Comparison of ENCODE assay signal across 13 cellular contexts in the genomic region with DNA sequence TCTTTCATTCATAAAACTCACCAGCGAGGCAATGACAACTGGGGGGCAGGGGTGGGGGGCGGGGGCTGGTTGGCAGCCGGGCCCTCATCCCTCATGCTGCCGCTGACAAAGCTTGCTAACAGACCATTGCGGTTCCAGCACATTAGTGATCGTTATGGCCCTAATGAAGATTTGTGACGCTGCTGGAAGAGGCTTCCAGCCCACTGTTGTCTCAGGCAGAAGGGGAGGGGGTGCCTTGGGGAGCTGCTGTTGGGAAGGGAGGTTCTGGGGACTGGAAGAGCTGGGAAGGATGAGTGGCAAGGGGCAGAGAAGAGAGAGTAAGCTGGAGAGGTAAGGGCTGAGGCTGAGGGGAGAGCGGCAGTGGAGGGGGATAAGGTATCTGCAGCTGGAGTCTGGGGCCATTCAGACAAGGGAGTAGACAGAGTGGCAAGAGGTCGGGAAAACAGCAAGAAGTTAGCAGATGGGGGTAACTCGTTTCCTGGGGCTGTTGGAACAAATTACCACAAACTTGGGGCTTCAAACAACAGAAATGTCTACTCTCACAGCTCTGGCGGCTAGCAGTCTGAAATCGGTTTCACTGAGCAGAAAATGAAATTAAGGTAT.
"Had no signal": no experiment of that assay in that cellular context is flagged by ENCODE, and none has a peak within 500 bp of the region (broad histone marks: within the 10 kb centered on the region; RNA-seq: fewer than 3 reads in every experiment).

No MANE protein-coding gene starts in this region.

- H3K4me3 ChIP-seq: gastroesophageal sphincter, heart left ventricle, ovary, smooth muscle cell, suprapubic skin, transverse colon had no signal

- H3K27me3 ChIP-seq: gastroesophageal sphincter, heart left ventricle, ovary, transverse colon had no signal

- H3K4me3 Mint-ChIP-seq: activated CD4-positive, alpha-beta memory T cell treated with anti-CD3 and anti-CD28 coated beads for 36 hours; activated naive CD8-positive, alpha-beta T cell; memory B cell; stimulated activated naive CD8-positive, alpha-beta T cell treated with anti-CD3 and anti-CD28 coated beads, Interleukin-15, amount 100 ng/mL, for 72 hours had no signal

- H3K27me3 Mint-ChIP-seq: activated naive CD8-positive, alpha-beta T cell; memory B cell had no signal

- H3K9me3 Mint-ChIP-seq: memory B cell had no signal

- H3K4me1 ChIP-seq: gastroesophageal sphincter, suprapubic skin, transverse colon had no signal

- DNase-seq: activated CD4-positive, alpha-beta memory T cell treated with anti-CD3 and anti-CD28 coated beads for 36 hours; activated T-cell treated with anti-CD3 and anti-CD28 coated beads for 4 hours; heart left ventricle; ovary; stimulated activated CD4-positive, alpha-beta T cell treated with anti-CD3 and anti-CD28 coated beads, Interleukin-4, amount 100 ng/mL, for 1 hour; stimulated activated naive CD8-positive, alpha-beta T cell treated with anti-CD3 and anti-CD28 coated beads, Interleukin-15, amount 100 ng/mL, for 72 hours; transverse colon had no signal

- H3K27ac Mint-ChIP-seq: activated CD4-positive, alpha-beta memory T cell treated with anti-CD3 and anti-CD28 coated beads for 36 hours; activated naive CD8-positive, alpha-beta T cell; memory B cell; stimulated activated naive CD8-positive, alpha-beta T cell treated with anti-CD3 and anti-CD28 coated beads, Interleukin-15, amount 100 ng/mL, for 72 hours had no signal

- H3K36me3 ChIP-seq: gastroesophageal sphincter, heart left ventricle, ovary, suprapubic skin, transverse colon had no signal

- ATAC-seq: gastroesophageal sphincter; heart left ventricle; sciatic nerve; stimulated activated naive CD8-positive, alpha-beta T cell treated with anti-CD3 and anti-CD28 coated beads, Interleukin-15, amount 100 ng/mL, for 72 hours had no signal

- H3K27ac ChIP-seq: gastroesophageal sphincter, heart left ventricle, ovary, suprapubic skin, transverse colon had no signal

- H3K9me3 ChIP-seq: ovary, suprapubic skin, transverse colon had no signal

- H3K36me3 Mint-ChIP-seq: activated CD4-positive, alpha-beta memory T cell treated with anti-CD3 and anti-CD28 coated beads for 36 hours; activated naive CD8-positive, alpha-beta T cell; memory B cell had no signal
